In the genomic region with DNA sequence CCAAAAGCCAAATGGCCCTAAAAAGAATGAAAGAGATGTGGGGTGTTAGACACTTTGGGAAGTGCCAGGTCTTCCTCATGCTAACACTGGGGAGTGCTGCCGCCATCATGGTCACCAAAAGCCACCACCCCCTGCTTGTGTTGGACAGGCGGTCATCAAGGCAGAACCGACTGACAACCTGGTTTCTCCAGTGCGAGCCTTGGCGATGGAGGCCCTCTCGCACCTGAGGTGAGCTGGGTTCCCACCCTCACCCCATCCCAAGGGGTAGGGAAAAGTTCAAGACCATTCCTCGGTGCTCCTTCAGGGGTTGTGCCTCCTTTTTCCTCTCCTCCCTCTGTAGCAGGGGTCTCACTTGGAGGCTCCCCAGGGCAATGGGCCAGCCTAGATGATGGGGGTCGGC, we compare ENCODE assay signal across 1 cellular context.
TF ChIP-seq lines count a peak whose summit lies in the region.

No MANE protein-coding gene starts in this region.

TF ChIP-seq in GM23338, 12 proteins besides CTCF, POLR2A, EP300 and RAD21:
- TF ChIP-seq EZH2phosphoT487 (IDR thresholded peaks at IDR 0.05; ENCODE audit: unreplicated experiment), result no peak
- TF ChIP-seq JUNB (IDR thresholded peaks at IDR 0.05; ENCODE audit: unreplicated experiment), result no peak
- TF ChIP-seq POLR2AphosphoS5 (IDR thresholded peaks at IDR 0.05; ENCODE audit: low read depth), result no peak
- TF ChIP-seq CREB1 (CRISPR knock-in tag; IDR thresholded peaks at IDR 0.05; ENCODE audit: low read depth), result no peak
- no peak for TF ChIP-seq NANOG (IDR thresholded peaks at IDR 0.05; ENCODE audit: borderline replicate concordance)
- no peak for TF ChIP-seq EZH2 (IDR thresholded peaks at IDR 0.05; ENCODE audit: low read depth, unreplicated experiment)
- no peak for TF ChIP-seq ZNF114 (CRISPR knock-in tag; IDR thresholded peaks at IDR 0.05)
- TF ChIP-seq, protein P1, sequence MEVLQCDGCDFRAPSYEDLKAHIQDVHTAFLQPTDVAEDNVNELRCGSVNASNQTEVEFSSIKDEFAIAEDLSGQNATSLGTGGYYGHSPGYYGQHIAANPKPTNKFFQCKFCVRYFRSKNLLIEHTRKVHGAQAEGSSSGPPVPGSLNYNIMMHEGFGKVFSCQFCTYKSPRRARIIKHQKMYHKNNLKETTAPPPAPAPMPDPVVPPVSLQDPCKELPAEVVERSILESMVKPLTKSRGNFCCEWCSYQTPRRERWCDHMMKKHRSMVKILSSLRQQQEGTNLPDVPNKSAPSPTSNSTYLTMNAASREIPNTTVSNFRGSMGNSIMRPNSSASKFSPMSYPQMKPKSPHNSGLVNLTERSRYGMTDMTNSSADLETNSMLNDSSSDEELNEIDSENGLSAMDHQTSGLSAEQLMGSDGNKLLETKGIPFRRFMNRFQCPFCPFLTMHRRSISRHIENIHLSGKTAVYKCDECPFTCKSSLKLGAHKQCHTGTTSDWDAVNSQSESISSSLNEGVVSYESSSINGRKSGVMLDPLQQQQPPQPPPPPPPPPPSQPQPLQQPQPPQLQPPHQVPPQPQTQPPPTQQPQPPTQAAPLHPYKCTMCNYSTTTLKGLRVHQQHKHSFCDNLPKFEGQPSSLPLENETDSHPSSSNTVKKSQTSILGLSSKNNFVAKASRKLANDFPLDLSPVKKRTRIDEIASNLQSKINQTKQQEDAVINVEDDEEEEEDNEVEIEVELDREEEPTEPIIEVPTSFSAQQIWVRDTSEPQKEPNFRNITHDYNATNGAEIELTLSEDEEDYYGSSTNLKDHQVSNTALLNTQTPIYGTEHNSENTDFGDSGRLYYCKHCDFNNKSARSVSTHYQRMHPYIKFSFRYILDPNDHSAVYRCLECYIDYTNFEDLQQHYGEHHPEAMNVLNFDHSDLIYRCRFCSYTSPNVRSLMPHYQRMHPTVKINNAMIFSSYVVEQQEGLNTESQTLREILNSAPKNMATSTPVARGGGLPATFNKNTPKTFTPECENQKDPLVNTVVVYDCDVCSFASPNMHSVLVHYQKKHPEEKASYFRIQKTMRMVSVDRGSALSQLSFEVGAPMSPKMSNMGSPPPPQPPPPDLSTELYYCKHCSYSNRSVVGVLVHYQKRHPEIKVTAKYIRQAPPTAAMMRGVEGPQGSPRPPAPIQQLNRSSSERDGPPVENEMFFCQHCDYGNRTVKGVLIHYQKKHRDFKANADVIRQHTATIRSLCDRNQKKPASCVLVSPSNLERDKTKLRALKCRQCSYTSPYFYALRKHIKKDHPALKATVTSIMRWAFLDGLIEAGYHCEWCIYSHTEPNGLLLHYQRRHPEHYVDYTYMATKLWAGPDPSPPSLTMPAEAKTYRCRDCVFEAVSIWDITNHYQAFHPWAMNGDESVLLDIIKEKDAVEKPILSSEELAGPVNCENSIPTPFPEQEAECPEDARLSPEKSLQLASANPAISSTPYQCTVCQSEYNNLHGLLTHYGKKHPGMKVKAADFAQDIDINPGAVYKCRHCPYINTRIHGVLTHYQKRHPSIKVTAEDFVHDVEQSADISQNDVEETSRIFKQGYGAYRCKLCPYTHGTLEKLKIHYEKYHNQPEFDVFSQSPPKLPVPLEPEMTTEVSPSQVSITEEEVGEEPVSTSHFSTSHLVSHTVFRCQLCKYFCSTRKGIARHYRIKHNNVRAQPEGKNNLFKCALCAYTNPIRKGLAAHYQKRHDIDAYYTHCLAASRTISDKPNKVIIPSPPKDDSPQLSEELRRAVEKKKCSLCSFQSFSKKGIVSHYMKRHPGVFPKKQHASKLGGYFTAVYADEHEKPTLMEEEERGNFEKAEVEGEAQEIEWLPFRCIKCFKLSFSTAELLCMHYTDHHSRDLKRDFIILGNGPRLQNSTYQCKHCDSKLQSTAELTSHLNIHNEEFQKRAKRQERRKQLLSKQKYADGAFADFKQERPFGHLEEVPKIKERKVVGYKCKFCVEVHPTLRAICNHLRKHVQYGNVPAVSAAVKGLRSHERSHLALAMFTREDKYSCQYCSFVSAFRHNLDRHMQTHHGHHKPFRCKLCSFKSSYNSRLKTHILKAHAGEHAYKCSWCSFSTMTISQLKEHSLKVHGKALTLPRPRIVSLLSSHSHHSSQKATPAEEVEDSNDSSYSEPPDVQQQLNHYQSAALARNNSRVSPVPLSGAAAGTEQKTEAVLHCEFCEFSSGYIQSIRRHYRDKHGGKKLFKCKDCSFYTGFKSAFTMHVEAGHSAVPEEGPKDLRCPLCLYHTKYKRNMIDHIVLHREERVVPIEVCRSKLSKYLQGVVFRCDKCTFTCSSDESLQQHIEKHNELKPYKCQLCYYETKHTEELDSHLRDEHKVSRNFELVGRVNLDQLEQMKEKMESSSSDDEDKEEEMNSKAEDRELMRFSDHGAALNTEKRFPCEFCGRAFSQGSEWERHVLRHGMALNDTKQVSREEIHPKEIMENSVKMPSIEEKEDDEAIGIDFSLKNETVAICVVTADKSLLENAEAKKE (CRISPR knock-in tag; IDR thresholded peaks at IDR 0.05), result no peak
- TF ChIP-seq, protein P2, sequence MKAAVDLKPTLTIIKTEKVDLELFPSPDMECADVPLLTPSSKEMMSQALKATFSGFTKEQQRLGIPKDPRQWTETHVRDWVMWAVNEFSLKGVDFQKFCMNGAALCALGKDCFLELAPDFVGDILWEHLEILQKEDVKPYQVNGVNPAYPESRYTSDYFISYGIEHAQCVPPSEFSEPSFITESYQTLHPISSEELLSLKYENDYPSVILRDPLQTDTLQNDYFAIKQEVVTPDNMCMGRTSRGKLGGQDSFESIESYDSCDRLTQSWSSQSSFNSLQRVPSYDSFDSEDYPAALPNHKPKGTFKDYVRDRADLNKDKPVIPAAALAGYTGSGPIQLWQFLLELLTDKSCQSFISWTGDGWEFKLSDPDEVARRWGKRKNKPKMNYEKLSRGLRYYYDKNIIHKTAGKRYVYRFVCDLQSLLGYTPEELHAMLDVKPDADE (IDR thresholded peaks at IDR 0.05), result no peak
- TF ChIP-seq, protein P3, sequence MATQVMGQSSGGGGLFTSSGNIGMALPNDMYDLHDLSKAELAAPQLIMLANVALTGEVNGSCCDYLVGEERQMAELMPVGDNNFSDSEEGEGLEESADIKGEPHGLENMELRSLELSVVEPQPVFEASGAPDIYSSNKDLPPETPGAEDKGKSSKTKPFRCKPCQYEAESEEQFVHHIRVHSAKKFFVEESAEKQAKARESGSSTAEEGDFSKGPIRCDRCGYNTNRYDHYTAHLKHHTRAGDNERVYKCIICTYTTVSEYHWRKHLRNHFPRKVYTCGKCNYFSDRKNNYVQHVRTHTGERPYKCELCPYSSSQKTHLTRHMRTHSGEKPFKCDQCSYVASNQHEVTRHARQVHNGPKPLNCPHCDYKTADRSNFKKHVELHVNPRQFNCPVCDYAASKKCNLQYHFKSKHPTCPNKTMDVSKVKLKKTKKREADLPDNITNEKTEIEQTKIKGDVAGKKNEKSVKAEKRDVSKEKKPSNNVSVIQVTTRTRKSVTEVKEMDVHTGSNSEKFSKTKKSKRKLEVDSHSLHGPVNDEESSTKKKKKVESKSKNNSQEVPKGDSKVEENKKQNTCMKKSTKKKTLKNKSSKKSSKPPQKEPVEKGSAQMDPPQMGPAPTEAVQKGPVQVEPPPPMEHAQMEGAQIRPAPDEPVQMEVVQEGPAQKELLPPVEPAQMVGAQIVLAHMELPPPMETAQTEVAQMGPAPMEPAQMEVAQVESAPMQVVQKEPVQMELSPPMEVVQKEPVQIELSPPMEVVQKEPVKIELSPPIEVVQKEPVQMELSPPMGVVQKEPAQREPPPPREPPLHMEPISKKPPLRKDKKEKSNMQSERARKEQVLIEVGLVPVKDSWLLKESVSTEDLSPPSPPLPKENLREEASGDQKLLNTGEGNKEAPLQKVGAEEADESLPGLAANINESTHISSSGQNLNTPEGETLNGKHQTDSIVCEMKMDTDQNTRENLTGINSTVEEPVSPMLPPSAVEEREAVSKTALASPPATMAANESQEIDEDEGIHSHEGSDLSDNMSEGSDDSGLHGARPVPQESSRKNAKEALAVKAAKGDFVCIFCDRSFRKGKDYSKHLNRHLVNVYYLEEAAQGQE (IDR thresholded peaks at IDR 0.05; ENCODE audit: unreplicated experiment), result no peak
- TF ChIP-seq STAT1 (IDR thresholded peaks at IDR 0.05; ENCODE audit: unreplicated experiment), result no peak
- TF ChIP-seq ZNF331 (CRISPR knock-in tag; IDR thresholded peaks at IDR 0.05; ENCODE audit: low read depth), result no peak
